9 cellular contexts compared by ENCODE assay signal in genomic region chr13:33744589-33745369, GRCh38.
DNase-seq lines count a peak whose midpoint lies in the region; ATAC-seq and TF ChIP-seq lines count a peak whose summit lies in the region.
"Had no signal": no experiment of that assay in that cellular context is flagged by ENCODE, and none has a peak within 500 bp of the region (broad histone marks: within the 10 kb centered on the region; RNA-seq: fewer than 3 reads in every experiment).

No MANE protein-coding gene starts in this region.

- H3K9me3 ChIP-seq in CD8-positive, alpha-beta T cell (ENCODE audit: low read length) = no peaks in the 10 kb centered on the region
- H3K9me3 ChIP-seq in left lung = no peaks in the 10 kb centered on the region
- no peaks in the 10 kb centered on the region for H3K9me3 ChIP-seq in hepatocyte (ENCODE audit: low read depth)

- no peaks in the 10 kb centered on the region for H4K20me1 ChIP-seq in hepatocyte (ENCODE audit: insufficient read depth, poor library complexity, severe bottlenecking)

- peak overlapping the region; percentile 81 for H3K27ac Mint-ChIP-seq in CD8-positive, alpha-beta T cell

- peak; percentile 22 for ATAC-seq in CD8-positive, alpha-beta T cell
- ATAC-seq in left lung (peak; percentile 91), GM21360 (IDR thresholded peaks at IDR 0.05; ENCODE audit: unreplicated experiment) (no peak), GM18868 (IDR thresholded peaks at IDR 0.05; ENCODE audit: unreplicated experiment) (no peak), GM21717 (IDR thresholded peaks at IDR 0.05; ENCODE audit: unreplicated experiment) (no peak)

- DNase-seq in CD8-positive, alpha-beta T cell = no peak
- peak; percentile 38 for DNase-seq in H4 (ENCODE audit: low spot score)
- peak; percentile 23 for DNase-seq in RPMI7951 (ENCODE audit: low read depth)
- no peak for DNase-seq in left lung
- no peak for DNase-seq in hepatocyte (ENCODE audit: low spot score)
- DNase-seq: activated naive CD8-positive, alpha-beta T cell treated with anti-CD3 and anti-CD28 coated beads, Interleukin-2, amount 10 ng/mL, durations not matched to agents 7 days and 5 days had no signal

- peaks cover 15% of the 10 kb centered on the region for H3K4me1 ChIP-seq in CD8-positive, alpha-beta T cell (ENCODE audit: insufficient read depth, low read length)
- peaks cover 5 to 32% of the 10 kb centered on the region in 2 donors for H3K4me1 ChIP-seq in left lung
- H3K4me1 ChIP-seq in hepatocyte (ENCODE audit: insufficient read depth) = no peaks in the 10 kb centered on the region

- H3K9me3 Mint-ChIP-seq in CD8-positive, alpha-beta T cell = no peaks in the 10 kb centered on the region

- no peaks in the 10 kb centered on the region for H3K36me3 ChIP-seq in CD8-positive, alpha-beta T cell (ENCODE audit: insufficient read depth, low read length)
- no peaks in the 10 kb centered on the region for H3K36me3 ChIP-seq in left lung
- no peaks in the 10 kb centered on the region for H3K36me3 ChIP-seq in hepatocyte (replicated peaks; ENCODE audit: insufficient read depth, low read depth)

- CTCF ChIA-PET in CD8-positive, alpha-beta T cell (lab: Charles Lee) = interaction anchor here (0.7 kb wide), 1 partner anchor 22 kb away, joined by 3 read pairs; no protein-coding TSS in a partner anchor

- no peak for TF ChIP-seq CTCF in CD8-positive, alpha-beta T cell (IDR thresholded peaks at IDR 0.05)
- TF ChIP-seq CTCF in left lung (IDR thresholded peaks at IDR 0.05) (no peak), hepatocyte (IDR thresholded peaks at IDR 0.05; ENCODE audit: poor library complexity) (no peak)

- H3K36me3 Mint-ChIP-seq in CD8-positive, alpha-beta T cell = no peaks in the 10 kb centered on the region
- H3K36me3 Mint-ChIP-seq: activated naive CD8-positive, alpha-beta T cell treated with anti-CD3 and anti-CD28 coated beads, Interleukin-2, amount 10 ng/mL, durations not matched to agents 7 days and 5 days had no signal

- no peaks in the 10 kb centered on the region for H3K9me2 ChIP-seq in hepatocyte (replicated peaks; ENCODE audit: insufficient read depth)

- peaks cover 22% of the 10 kb centered on the region for H3K4me1 Mint-ChIP-seq in CD8-positive, alpha-beta T cell (ENCODE audit: low read depth)

- H3K4me3 Mint-ChIP-seq in CD8-positive, alpha-beta T cell = no peak overlapping the region
- H3K4me3 Mint-ChIP-seq: activated naive CD8-positive, alpha-beta T cell treated with anti-CD3 and anti-CD28 coated beads, Interleukin-2, amount 10 ng/mL, durations not matched to agents 7 days and 5 days had no signal

- H3K79me2 ChIP-seq in hepatocyte = no peaks in the 10 kb centered on the region

- H3K27ac ChIP-seq in CD8-positive, alpha-beta T cell (ENCODE audit: low read depth, low read length) = no peak overlapping the region
- peak overlapping the region; percentile 20 to 62 for H3K27ac ChIP-seq in left lung
- H3K27ac ChIP-seq in hepatocyte = no peak overlapping the region

- no peak overlapping the region for H3K4me3 ChIP-seq in CD8-positive, alpha-beta T cell (ENCODE audit: low read depth, low read length)
- H3K4me3 ChIP-seq in left lung (no peak overlapping the region), hepatocyte (no peak overlapping the region)

- 75% methylated on average over 3 of the region's 3 CpGs for WGBS in hepatocyte (ENCODE audit: low lambda C conversion rate, missing lambda C conversion rate)

- POLR2A ChIA-PET in CD8-positive, alpha-beta T cell (lab: Charles Lee) = interaction anchor here (0.6 kb wide), 1 partner anchor 517 kb away, joined by 3 read pairs; no protein-coding TSS in a partner anchor

- intact Hi-C loops in CD8-positive, alpha-beta T cell (cut with DNase I, micrococcal nuclease) = no loop called here
- intact Hi-C loops in left lung (cut with DNase I) = no loop called here

- H2AFZ ChIP-seq in hepatocyte = no peak overlapping the region

- no peaks in the 10 kb centered on the region for H3K27me3 ChIP-seq in CD8-positive, alpha-beta T cell (ENCODE audit: insufficient read depth, low read length)
- H3K27me3 ChIP-seq in left lung (no peaks in the 10 kb centered on the region), hepatocyte (no peaks in the 10 kb centered on the region)

- H3K4me2 ChIP-seq in hepatocyte = no peak overlapping the region

- peaks cover 2% of the 10 kb centered on the region for H3K27me3 Mint-ChIP-seq in CD8-positive, alpha-beta T cell (ENCODE audit: low read depth)
- H3K27me3 Mint-ChIP-seq: activated naive CD8-positive, alpha-beta T cell treated with anti-CD3 and anti-CD28 coated beads, Interleukin-2, amount 10 ng/mL, durations not matched to agents 7 days and 5 days had no signal

Comparison
In these comparisons a context has a peak if more than half of its experiments do, and no peak if none do; other contexts are left out.
1. ATAC-seq: peak in CD8-positive, alpha-beta T cell (single experiment) and left lung (single experiment); none in GM21360 (single experiment), GM18868 (single experiment) and GM21717 (single experiment).
2. DNase-seq: peak in H4 (single experiment) and RPMI7951 (single experiment); none in CD8-positive, alpha-beta T cell (0 of 7), left lung (0 of 2) and hepatocyte (single experiment).
3. H3K27ac ChIP-seq: peak in left lung (2 of 2); none in CD8-positive, alpha-beta T cell (single experiment) and hepatocyte (single experiment).